ENCODE assay signal across 21 cellular contexts in the genomic region with DNA sequence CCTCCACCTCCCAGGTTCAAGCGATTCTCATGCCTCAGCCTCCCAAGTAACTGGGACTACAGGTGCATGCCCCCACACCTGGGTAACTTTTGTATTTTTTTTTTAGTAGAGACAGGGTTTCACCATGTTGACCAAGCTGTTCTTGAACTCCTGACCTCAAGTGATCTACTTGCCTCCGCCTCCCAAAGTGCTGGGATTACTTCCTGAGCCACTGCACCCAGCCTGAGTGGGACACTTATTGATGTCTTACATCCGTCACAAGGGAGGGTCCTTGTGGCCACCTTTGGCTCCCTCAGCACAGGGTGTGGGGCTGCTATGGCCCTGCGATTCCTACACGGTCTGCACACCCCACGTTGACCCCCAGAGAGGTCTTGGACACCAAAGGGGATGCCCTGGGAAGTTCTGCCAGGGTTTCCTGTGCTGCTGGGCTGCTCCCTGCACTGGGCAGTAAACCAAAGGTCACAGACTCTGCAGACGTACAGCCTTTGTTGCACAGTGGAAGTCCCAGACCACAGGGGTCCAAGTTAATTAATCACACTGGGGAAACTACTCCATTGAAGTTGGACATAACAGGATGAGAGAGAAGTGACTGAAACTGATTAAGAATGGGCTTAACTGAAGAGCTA.
"Had no signal": no experiment of that assay in that cellular context is flagged by ENCODE, and none has a peak within 500 bp of the region (broad histone marks: within the 10 kb centered on the region; RNA-seq: fewer than 3 reads in every experiment).

No MANE protein-coding gene starts in this region.

- H3K36me3 ChIP-seq: colonic mucosa, left ventricle myocardium inferior, sigmoid colon had no signal

- H3K9me3 Mint-ChIP-seq: activated naive CD8-positive, alpha-beta T cell treated with anti-CD3 and anti-CD28 coated beads for 36 hours; nephron; type B pancreatic cell; WTC11 had no signal

- H3K4me1 ChIP-seq: colonic mucosa, testis had no signal

- H3K27ac Mint-ChIP-seq: activated CD4-positive, alpha-beta T cell treated with anti-CD3 and anti-CD28 coated beads for 36 hours; activated naive CD8-positive, alpha-beta T cell treated with anti-CD3 and anti-CD28 coated beads for 36 hours; nephron; type B pancreatic cell; WTC11 had no signal

- H3K4me3 Mint-ChIP-seq: activated CD4-positive, alpha-beta T cell treated with anti-CD3 and anti-CD28 coated beads for 36 hours; activated naive CD8-positive, alpha-beta T cell treated with anti-CD3 and anti-CD28 coated beads for 36 hours; nephron; type B pancreatic cell; WTC11 had no signal

- H3K9me3 ChIP-seq: colonic mucosa, left ventricle myocardium inferior, sigmoid colon, testis had no signal

- H3K27me3 Mint-ChIP-seq: type B pancreatic cell had no signal

- H3K27me3 ChIP-seq: colonic mucosa, sigmoid colon, testis had no signal

- DNase-seq: activated CD4-positive, alpha-beta T cell treated with anti-CD3 and anti-CD28 coated beads for 36 hours; activated CD4-positive, alpha-beta T cell treated with anti-CD3 and anti-CD28 coated beads, Interleukin-2, amount 50 U/mL, for 4 hours; activated naive CD4-positive, alpha-beta T cell treated with Interleukin-2 at 50 U/mL for 16 hours; activated naive CD8-positive, alpha-beta T cell treated with anti-CD3 and anti-CD28 coated beads for 36 hours; activated T-cell treated with anti-CD3 and anti-CD28 coated beads, Interleukin-2, amount 50 U/mL, for 48 hours; central memory CD4-positive, alpha-beta T cell; colonic mucosa; foreskin fibroblast; kidney; left ventricle myocardium inferior; occipital lobe; sigmoid colon; stimulated activated CD4-positive, alpha-beta T cell treated with anti-CD3 and anti-CD28 coated beads, Interleukin-4, amount 100 ng/mL, for 1 hour; stimulated activated naive CD4-positive, alpha-beta T cell; T-helper 9 cell; testis had no signal

- FAIRE-seq: astrocyte, kidney had no signal

- ATAC-seq: activated CD4-positive, alpha-beta T cell treated with anti-CD3 and anti-CD28 coated beads for 36 hours; WTC11 had no signal

- H3K4me3 ChIP-seq: colonic mucosa, left ventricle myocardium inferior, sigmoid colon, smooth muscle cell, testis had no signal

- H3K4me2 ChIP-seq: smooth muscle cell had no signal

- H3K36me3 Mint-ChIP-seq: activated naive CD8-positive, alpha-beta T cell treated with anti-CD3 and anti-CD28 coated beads for 36 hours; type B pancreatic cell; WTC11 had no signal

- H3K27ac ChIP-seq: colonic mucosa, left ventricle myocardium inferior, testis had no signal
